In genomic region chr17:27499451-27500265, GRCh38 we compare ENCODE assay signal across 1 cellular context.
TF ChIP-seq lines count a peak whose summit lies in the region.

No MANE protein-coding gene starts in this region.

TF ChIP-seq in IMR-90, 13 proteins besides CTCF, POLR2A, EP300 and RAD21 (continued from another document):
- TF ChIP-seq MAZ (IDR thresholded peaks at IDR 0.05; ENCODE audit: borderline replicate concordance, low read depth, low read length), result no peak
- no peak for TF ChIP-seq RCOR1 (IDR thresholded peaks at IDR 0.05; ENCODE audit: insufficient replicate concordance, low read length)
- no peak for TF ChIP-seq ELK1 (IDR thresholded peaks at IDR 0.05; ENCODE audit: borderline replicate concordance, low read depth, low read length)
- TF ChIP-seq MXI1 (IDR thresholded peaks at IDR 0.05; ENCODE audit: borderline replicate concordance, low read depth, low read length), result no peak
- no peak for TF ChIP-seq CEBPB (IDR thresholded peaks at IDR 0.05; ENCODE audit: low read depth, low read length)
- TF ChIP-seq CHD1 (IDR thresholded peaks at IDR 0.05; ENCODE audit: low read depth, low read length), result no peak
